Comparison of ENCODE assay signal across 9 cellular contexts in genomic region chr1:26862781-26863676, GRCh38. TPM values are rescaled to one million over a fixed set of nuclear protein-coding genes. Genes with fewer than 3 reads are reported as not detected.
DNase-seq lines count a peak whose midpoint lies in the region; ATAC-seq and TF ChIP-seq lines count a peak whose summit lies in the region.
"Had no signal": no experiment of that assay in that cellular context is flagged by ENCODE, and none has a peak within 500 bp of the region (broad histone marks: within the 10 kb centered on the region; RNA-seq: fewer than 3 reads in every experiment).

TSS of gene SFN (plus strand) at chr1:26863149. CDS start at chr1:26863213, 64 bp downstream.

- DNase-seq in AG04449 (ENCODE audit: low read depth, low spot score) (no peak), HCT116 (ENCODE audit: low read depth, low spot score) (peak; percentile 98), OCI-LY7 (ENCODE audit: low spot score) (peak; percentile 74), immature natural killer cell (no peak)
- peak; percentile 42 for DNase-seq in activated naive CD4-positive, alpha-beta T cell treated with anti-CD3 and anti-CD28 coated beads, Interleukin-2, amount 50 U/mL, for 16 hours
- DNase-seq in stimulated activated CD4-positive, alpha-beta T cell treated with anti-CD3 and anti-CD28 coated beads, Interleukin-4, amount 100 ng/mL, for 48 hours (ENCODE audit: low read depth in 2 of 2) = peak; percentile 52 to 67
- DNase-seq in effector CD8-positive, alpha-beta T cell (lab: John Stamatoyannopoulos, UW) = no peak

- no peaks in the 10 kb centered on the region for H3K9me3 Mint-ChIP-seq in immature natural killer cell

- CTCF ChIA-PET in AG04449 (lab: Yijun Ruan, JAX) (interaction anchor here (0.8 to 6.0 kb wide), 6 partner anchors 8 to 256 kb away, joined by 3 to 52 read pairs (median 8); no protein-coding TSS in a partner anchor), HCT116 (lab: Charles Lee) (interaction anchor here (1.0 to 3.4 kb wide), 4 partner anchors 7 to 261 kb away, joined by 4 to 14 read pairs (median 7); no protein-coding TSS in a partner anchor), OCI-LY7 (lab: Charles Lee; ENCODE audit: unreplicated experiment) (interaction anchor here (0.5 kb wide), 1 partner anchor 1246 kb away, joined by 5 read pairs; no protein-coding TSS in a partner anchor)

- H2AFZ ChIP-seq in HCT116 (ENCODE audit: low read depth, low read length, poor library complexity, severe bottlenecking) = no peak within 1 kb of the TSS
- peak within 1 kb of the TSS; percentile 9; the same call in 1 of the 2 replicates for H2AFZ ChIP-seq in OCI-LY7 (ENCODE audit: low read length)

- H3K27me3 Mint-ChIP-seq in immature natural killer cell (ENCODE audit: low read depth in 3 of 3) = peaks cover 2 to 6% (median 4%) of the 10 kb centered on the region in 3 donors

- H3K4me3 Mint-ChIP-seq in immature natural killer cell = peak within 1 kb of the TSS; percentile 90 to 100 (median 95)

- H3K36me3 ChIP-seq in HCT116 (ENCODE audit: control insufficient read depth in 1 of 2, insufficient read depth in 2 of 2, low read length in 2 of 2) = 0 out of 4 replicates have a peak, but pooled peaks cover 0 to 5% of the 10 kb centered on the region in 2 experiments
- no peaks in the 10 kb centered on the region for H3K36me3 ChIP-seq in OCI-LY7 (ENCODE audit: insufficient read depth, low read length)

- H3K27me3 ChIP-seq in HCT116 (ENCODE audit: insufficient read depth, low read length) = no peaks in the 10 kb centered on the region

- RAD21 ChIA-PET in HCT116 (lab: Charles Lee; ENCODE audit: low non-redundant PET in 1 of 2, low total read pairs in 2 of 2, uncharacterized antibody in 2 of 2, unreplicated experiment in 2 of 2) = no interaction called here

- H3K27ac Mint-ChIP-seq in immature natural killer cell = peak within 1 kb of the TSS in 5 of 6 donors; percentile 40 to 92 (median 51)

- peak; percentile 97 for TF ChIP-seq POLR2A in HCT116 (IDR thresholded peaks at IDR 0.05; ENCODE audit: borderline replicate concordance, extremely low read depth, insufficient read depth, insufficient read length)

- H4K20me1 ChIP-seq in HCT116 (ENCODE audit: insufficient read depth) = no peaks in the 10 kb centered on the region
- H4K20me1 ChIP-seq in OCI-LY7 (ENCODE audit: insufficient read depth, low read length) = no peaks in the 10 kb centered on the region

- H3K9me2 ChIP-seq in HCT116 (ENCODE audit: insufficient read depth) (no peaks in the 10 kb centered on the region), OCI-LY7 (ENCODE audit: insufficient read depth, low read length) (no peaks in the 10 kb centered on the region)

- intact Hi-C loops in HCT116 (cut with micrococcal nuclease) = loop anchor here (1.0 to 10.0 kb wide), 3 partner anchors 10 to 261 kb away; partner anchors contain the start of gene ARID1A
- intact Hi-C loops in OCI-LY7 (cut with micrococcal nuclease; ENCODE audit: unreplicated experiment) = loop anchor here (1.0 kb wide), 1 partner anchor 15 kb away; no protein-coding TSS in a partner anchor

- H3K4me1 ChIP-seq in HCT116 (ENCODE audit: control insufficient read depth in 1 of 2, insufficient read depth in 2 of 2, low read length in 2 of 2) (peaks cover 40 to 69% of the 10 kb centered on the region in 2 experiments), OCI-LY7 (ENCODE audit: insufficient read depth, low read length, poor library complexity, severe bottlenecking) (peaks cover 40% of the 10 kb centered on the region)

- POLR2A ChIA-PET in AG04449 (lab: Yijun Ruan, JAX) (no interaction called here), HCT116 (lab: Charles Lee) (interaction anchor here (0.7 to 3.9 kb wide), 6 partner anchors 8 to 52 kb away, joined by 3 to 29 read pairs (median 3); partner anchors contain the start of gene GPN2), OCI-LY7 (lab: Charles Lee) (interaction anchor here (0.8 kb wide), 1 partner anchor 15 kb away, joined by 4 read pairs; no protein-coding TSS in a partner anchor)

- peaks cover 0 to 3% (median 0%) of the 10 kb centered on the region in 3 donors for H3K36me3 Mint-ChIP-seq in immature natural killer cell

- peaks cover 14 to 21% of the 10 kb centered on the region in 2 donors for H3K4me1 Mint-ChIP-seq in immature natural killer cell

- ATAC-seq in HCT116 (peak; percentile 64), HG03354 (IDR thresholded peaks at IDR 0.05; ENCODE audit: poor library complexity, severe bottlenecking, unreplicated experiment) (no peak)

- peak within 1 kb of the TSS; percentile 99 for H3K9ac ChIP-seq in HCT116 (ENCODE audit: low read length)

- no peaks in the 10 kb centered on the region for H3K9me3 ChIP-seq in HCT116 (ENCODE audit: control insufficient read depth in 1 of 2, insufficient read depth in 1 of 2, low read depth in 1 of 2, low read length in 2 of 2)
- no peaks in the 10 kb centered on the region for H3K9me3 ChIP-seq in OCI-LY7 (ENCODE audit: low read length)

- TF ChIP-seq CTCF in AG04449 (IDR thresholded peaks at IDR 0.05; ENCODE audit: insufficient read depth, low read length, missing control alignments) (no peak), HCT116 (IDR thresholded peaks at IDR 0.05 in 2 of 3, conservative IDR thresholded peaks at IDR 0.05 in 1 of 3; ENCODE audit: borderline replicate concordance in 1 of 3, insufficient read depth in 1 of 3, low read depth in 2 of 3, low read length in 2 of 3) (peak in 2 of 3 experiments; percentile 84 to 91; a peak in 4 of 6 replicates), OCI-LY7 (conservative IDR thresholded peaks at IDR 0.05; ENCODE audit: low read length) (peak; percentile 86)

- peak within 1 kb of the TSS; percentile 100 for H3K27ac ChIP-seq in HCT116 (ENCODE audit: low read depth, low read length)
- H3K27ac ChIP-seq in OCI-LY7 (ENCODE audit: low read depth, low read length, poor library complexity, severe bottlenecking) = peak within 1 kb of the TSS; percentile 97

- H3K4me2 ChIP-seq in HCT116 (ENCODE audit: low read length) = peak within 1 kb of the TSS; percentile 100
- H3K4me2 ChIP-seq in OCI-LY7 (ENCODE audit: low read length) = peak within 1 kb of the TSS; percentile 77

- TF ChIP-seq RAD21 in HCT116 (IDR thresholded peaks at IDR 0.05; ENCODE audit: low read depth) = no peak

- TSS peak; percentile 96 for BruUV-seq in HCT116 (replicated peaks; lab: Mats Ljungman, UMichigan)
- no TSS peak for BruUV-seq in OCI-LY7 (replicated peaks; lab: Mats Ljungman, UMichigan)

- H3K79me2 ChIP-seq in HCT116 (ENCODE audit: insufficient read depth, low read length) (peaks cover 20% of the 10 kb centered on the region), OCI-LY7 (ENCODE audit: insufficient read depth, low read depth, low read length) (no peaks in the 10 kb centered on the region)

- H3K4me3 ChIP-seq in AG04449 (ENCODE audit: low read depth, low read length) (peak within 1 kb of the TSS; percentile 55), HCT116 (replicated peaks in 1 of 2; ENCODE audit: low read depth in 1 of 2, low read length in 2 of 2) (peak within 1 kb of the TSS; percentile 88 to 96), OCI-LY7 (ENCODE audit: low read depth, low read length, poor library complexity, severe bottlenecking) (peak within 1 kb of the TSS; percentile 82)

TF ChIP-seq in HCT116, 20 proteins besides CTCF, POLR2A, EP300 and RAD21:
- TF ChIP-seq ZBTB33 (IDR thresholded peaks at IDR 0.05; ENCODE audit: extremely low read depth, insufficient replicate concordance, low read length) (no peak), ZFX (IDR thresholded peaks at IDR 0.05) (peak; percentile 73), CBX3 (IDR thresholded peaks at IDR 0.05; ENCODE audit: low read depth) (no peak), POLR2AphosphoS5 (IDR thresholded peaks at IDR 0.05; ENCODE audit: low read depth, low read length) (peak; percentile 100), YY1 (IDR thresholded peaks at IDR 0.05; ENCODE audit: extremely low read depth, insufficient replicate concordance, low read depth, low read length) (no peak)
TF ChIP-seq in HCT116: peak in this region for 2.

RNA-seq across cellular contexts. Expression of gene SFN, which starts in this region (rescaled TPM):
- total RNA-seq in HCT116 (2021; ENCODE audit: unreplicated experiment) (245 TPM), OCI-LY7 (2022) (1.8 and 3.9 TPM in 2 replicates)
- 354 and 441 TPM in 2 replicates for polyA plus RNA-seq in HCT116 (2012)
- total RNA-seq in OCI-LY7 (2014; rRNA removed; shearing (Covaris generic)) = 0.75 and 0.95 TPM in 2 replicates
- not detected for polyA plus RNA-seq in immature natural killer cell
- total RNA-seq: myocyte had no signal

Comparison
In these comparisons a context has a peak if more than half of its experiments do, and no peak if none do; other contexts are left out.
1. RNA of gene SFN (total RNA-seq): 245 TPM in HCT116 (single experiment); 0.75 to 3.9 TPM in OCI-LY7; every median in the first group is over 10 times any median in the second.
2. DNase-seq: peak in HCT116 (single experiment), OCI-LY7 (single experiment), activated naive CD4-positive, alpha-beta T cell treated with anti-CD3 and anti-CD28 coated beads, Interleukin-2, amount 50 U/mL, for 16 hours (single experiment) and stimulated activated CD4-positive, alpha-beta T cell treated with anti-CD3 and anti-CD28 coated beads, Interleukin-4, amount 100 ng/mL, for 48 hours (2 of 2); none in AG04449 (single experiment), immature natural killer cell (0 of 3) and effector CD8-positive, alpha-beta T cell (single experiment).
3. Peak in every context shown above with its lines, with median percentiles within 50 percentile points of each other: H3K4me3 ChIP-seq.